ENCODE assay signal across 19 cellular contexts in the genomic region with DNA sequence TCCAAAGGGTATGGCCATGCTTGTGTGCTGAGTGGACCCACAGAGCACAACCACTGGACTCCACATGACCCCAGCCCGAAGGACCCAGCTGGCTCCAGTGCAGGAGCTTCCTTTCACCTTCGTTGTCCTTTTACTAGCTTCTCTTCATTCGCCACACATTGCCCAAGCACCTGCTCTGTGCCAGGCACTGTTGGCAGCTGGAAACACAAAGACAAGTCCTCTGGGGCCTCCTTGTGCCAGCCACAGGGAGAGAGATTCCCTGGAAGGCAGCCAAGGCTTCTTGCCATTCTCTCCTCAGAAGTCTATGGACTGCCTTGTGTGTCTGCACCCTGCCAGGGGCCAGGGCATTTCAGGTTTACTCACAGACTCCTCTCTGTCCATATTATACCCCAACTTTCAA. TPM values are rescaled to one million over a fixed set of nuclear protein-coding genes. Genes with fewer than 3 reads are reported as not detected.
A peak's percentile ranks its signal among the peaks of the same experiment; 100 is the strongest.
DNase-seq lines count a peak whose midpoint lies in the region; ATAC-seq and TF ChIP-seq lines count a peak whose summit lies in the region.
"Had no signal": no experiment of that assay in that cellular context is flagged by ENCODE, and none has a peak within 500 bp of the region (broad histone marks: within the 10 kb centered on the region; RNA-seq: fewer than 3 reads in every experiment).

No MANE protein-coding gene starts in this region.

- H3K4me3 ChIP-seq in dorsolateral prefrontal cortex: peak overlapping the region in 1 of 59 donors; percentile 31
- no peak overlapping the region for H3K4me3 ChIP-seq in testis
- H3K4me3 ChIP-seq: left ventricle myocardium inferior, stomach had no signal

- H3K4me1 ChIP-seq in testis: no peaks in the 10 kb centered on the region
- H3K4me1 ChIP-seq: left ventricle myocardium inferior, parathyroid adenoma, stomach had no signal

- intact Hi-C loops in dorsolateral prefrontal cortex (cut with DNase I) (loop anchor here in 1 of 2 donors (10.0 kb wide), 1 partner anchor 244 kb away; no protein-coding TSS in a partner anchor), testis (cut with DNase I; ENCODE audit: low total_unique reads) (no loop called here)

- H3K36me3 ChIP-seq in testis (ENCODE audit: low read depth, missing control alignments): no peaks in the 10 kb centered on the region
- H3K36me3 ChIP-seq: left ventricle myocardium inferior, stomach had no signal

- no peaks in the 10 kb centered on the region for H3K9me3 ChIP-seq in testis
- H3K9me3 ChIP-seq: left ventricle myocardium inferior, stomach had no signal

- peaks cover 0 to 18% (median 0%) of the 10 kb centered on the region in 45 donors for H3K27me3 ChIP-seq in dorsolateral prefrontal cortex
- H3K27me3 ChIP-seq in testis: no peaks in the 10 kb centered on the region

- TF ChIP-seq CTCF in dorsolateral prefrontal cortex (IDR thresholded peaks at IDR 0.05 in 54 of 56, conservative IDR thresholded peaks at IDR 0.05 in 2 of 56; ENCODE audit: low read depth in 1 of 56, partially characterized antibody in 56 of 56) (peak in 1 of 56 donors; percentile 11), testis (IDR thresholded peaks at IDR 0.05) (no peak)

- H3K27ac ChIP-seq in dorsolateral prefrontal cortex (no peak overlapping the region), testis (no peak overlapping the region)
- H3K27ac ChIP-seq: left ventricle myocardium inferior, parathyroid adenoma, stomach had no signal

- 87% methylated on average over 3 of the region's 3 CpGs for WGBS in testis, 2 donors

- DNase-seq in activated effector memory CD4-positive, alpha-beta T cell treated with anti-CD3 and anti-CD28 coated beads, Interleukin-2, amount 50 U/mL, for 16 hours: peak; percentile 27
- no peak for DNase-seq in activated effector memory CD4-positive, alpha-beta T cell treated with Interleukin-2 at 50 U/mL for 16 hours
- peak; percentile 90 for DNase-seq in NCI-H2196 (lab: John Stamatoyannopoulos, UW; ENCODE audit: unreplicated experiment)
- peak in 9 of 10 donors; percentile 35 to 61 (median 51) for DNase-seq in dorsolateral prefrontal cortex
- peak; percentile 34 for DNase-seq in testis
- DNase-seq in LoVo (ENCODE audit: low spot score): no peak
- DNase-seq in GF-D8 (lab: John Stamatoyannopoulos, UW): no peak
- DNase-seq: activated CD4-positive, CD25-positive, alpha-beta regulatory T cell treated with anti-CD3 and anti-CD28 coated beads, Interleukin-2, amount 50 U/mL, for 72 hours; activated CD8-positive, alpha-beta memory T cell treated with anti-CD3 and anti-CD28 coated beads, Interleukin-2, amount 50 U/mL, for 4 hours; activated naive CD4-positive, alpha-beta T cell treated with anti-CD3 and anti-CD28 coated beads, Interleukin-2, amount 50 U/mL, for 16 hours; CD8-positive, alpha-beta memory T cell; left ventricle myocardium inferior; NCI-H82; stomach; T-helper 2 cell had no signal

- no peak for TF ChIP-seq POLR2A in testis (IDR thresholded peaks at IDR 0.05)

- no peak for ATAC-seq in HG03565 (IDR thresholded peaks at IDR 0.05; ENCODE audit: unreplicated experiment)

RNA-seq across cellular contexts. Expression of a gene that starts 57.0 kb away (rescaled TPM):
- total RNA-seq in dorsolateral prefrontal cortex: 10 to 100 TPM in 17 of 120 experiments, 1 to 10 TPM in 103; 3.0 to 15.5 (median 7.4) TPM
- total RNA-seq in testis: under 1 TPM; 0.79 to 0.93 TPM
- polyA plus RNA-seq in testis (ENCODE audit: insufficient read depth, low read depth, low replicate concordance): 0.75 TPM
- total RNA-seq: CD8-positive, alpha-beta memory T cell; HT-29; RPMI7951 had no signal
- polyA plus RNA-seq: CD8-positive, alpha-beta memory T cell had no signal

Comparison
In these comparisons a context has a peak if more than half of its experiments do, and no peak if none do; other contexts are left out.
1. DNase-seq: peak in activated effector memory CD4-positive, alpha-beta T cell treated with anti-CD3 and anti-CD28 coated beads, Interleukin-2, amount 50 U/mL, for 16 hours (single experiment), NCI-H2196 (single experiment), dorsolateral prefrontal cortex (9 of 10) and testis (single experiment); none in activated effector memory CD4-positive, alpha-beta T cell treated with Interleukin-2 at 50 U/mL for 16 hours (single experiment), LoVo (single experiment) and GF-D8 (single experiment).